Comparison of ENCODE assay signal across 8 cellular contexts in genomic region chr11:103035656-103036434, GRCh38. TPM values are rescaled to one million over a fixed set of nuclear protein-coding genes. Genes with fewer than 3 reads are reported as not detected.
A peak's percentile ranks its signal among the peaks of the same experiment; 100 is the strongest.
DNase-seq lines count a peak whose midpoint lies in the region; ATAC-seq and TF ChIP-seq lines count a peak whose summit lies in the region.

No MANE protein-coding gene starts in this region.

- TF ChIP-seq CTCF in OCI-LY3 (IDR thresholded peaks at IDR 0.05; ENCODE audit: low read depth, low read length), result peak; percentile 63
- peak; percentile 40 to 69 (median 56) for TF ChIP-seq CTCF in heart left ventricle (IDR thresholded peaks at IDR 0.05)
- TF ChIP-seq CTCF in gastrocnemius medialis (IDR thresholded peaks at IDR 0.05 in 4 of 5, conservative IDR thresholded peaks at IDR 0.05 in 1 of 5), result peak; percentile 17 to 47 (median 40)

- peak overlapping the region; percentile 48 for H3K4me2 ChIP-seq in OCI-LY3 (ENCODE audit: low read length)

- intact Hi-C loops in activated naive CD4-positive, alpha-beta T cell treated with anti-CD3 and anti-CD28 coated beads for 36 hours (cut with micrococcal nuclease), result loop anchor here (1.0 to 10.0 kb wide), 11 partner anchors 8 to 565 kb away; partner anchors contain the start of genes DCUN1D5 and DYNC2H1
- intact Hi-C loops in heart left ventricle (cut with DNase I) (no loop called here), gastrocnemius medialis (cut with DNase I; ENCODE audit: low total_unique reads) (no loop called here)

- H3K27me3 ChIP-seq in OCI-LY3 (ENCODE audit: low read depth, low read length), result no peaks in the 10 kb centered on the region
- no peaks in the 10 kb centered on the region for H3K27me3 ChIP-seq in heart left ventricle
- no peaks in the 10 kb centered on the region for H3K27me3 ChIP-seq in gastrocnemius medialis

- peaks cover 20% of the 10 kb centered on the region for H3K4me1 ChIP-seq in OCI-LY3 (ENCODE audit: low read length)
- peaks cover 0 to 5% (median 0%) of the 10 kb centered on the region in 12 donors for H3K4me1 ChIP-seq in heart left ventricle
- no peaks in the 10 kb centered on the region for H3K4me1 ChIP-seq in gastrocnemius medialis

- H3K27ac ChIP-seq in OCI-LY3 (ENCODE audit: low read length) (no peak overlapping the region), heart left ventricle (no peak overlapping the region), gastrocnemius medialis (no peak overlapping the region)

- H3K36me3 Mint-ChIP-seq in activated naive CD4-positive, alpha-beta T cell treated with anti-CD3 and anti-CD28 coated beads for 36 hours (ENCODE audit: low read depth), result no peaks in the 10 kb centered on the region

- H3K9ac ChIP-seq in OCI-LY3 (ENCODE audit: low read length), result peak overlapping the region; percentile 7; the same call in 1 of the 2 replicates

- H3K9me3 ChIP-seq in OCI-LY3 (ENCODE audit: insufficient read depth, low read length), result no peaks in the 10 kb centered on the region
- H3K9me3 ChIP-seq in heart left ventricle, result no peaks in the 10 kb centered on the region
- no peaks in the 10 kb centered on the region for H3K9me3 ChIP-seq in gastrocnemius medialis

- in situ Hi-C loops in gastrocnemius medialis (cut with MboI; ENCODE audit: low sequenced_read_pairs in 4 of 4), result no loop called here

- 21 to 24% (median 23%) methylated on average over 4 of the region's 4 CpGs for WGBS in heart left ventricle, 4 donors

- peak; percentile 21 for DNase-seq in NCI-H1436 (lab: John Stamatoyannopoulos, UW)
- no peak for DNase-seq in NCI-H1436 treated with DMSO at 0.1 percent for 48 hours (lab: John Stamatoyannopoulos, UW)
- peak; percentile 81 for DNase-seq in HT1080 (ENCODE audit: low read depth)
- DNase-seq in activated naive CD4-positive, alpha-beta T cell treated with anti-CD3 and anti-CD28 coated beads for 36 hours, result peak; percentile 76
- peak in 2 of 5 donors; percentile 23 to 24 for DNase-seq in heart left ventricle
- no peak for DNase-seq in gastrocnemius medialis

- peaks cover 4% of the 10 kb centered on the region for H3K27me3 Mint-ChIP-seq in activated naive CD4-positive, alpha-beta T cell treated with anti-CD3 and anti-CD28 coated beads for 36 hours (ENCODE audit: low read depth)

- ATAC-seq in GM21619 (IDR thresholded peaks at IDR 0.05; ENCODE audit: unreplicated experiment), result peak; percentile 96
- ATAC-seq in heart left ventricle, result peak in 3 of 4 donors; percentile 50 to 60 (median 58)
- ATAC-seq in gastrocnemius medialis, result peak; percentile 30 to 44

- CTCF ChIA-PET in activated naive CD4-positive, alpha-beta T cell treated with anti-CD3 and anti-CD28 coated beads for 36 hours (lab: Charles Lee), result interaction anchor here (0.6 to 1.9 kb wide), 10 partner anchors 9 to 565 kb away, joined by 3 to 13 read pairs (median 4); partner anchors contain the start of gene DYNC2H1

- TF ChIP-seq POLR2A in heart left ventricle (IDR thresholded peaks at IDR 0.05), result no peak
- no peak for TF ChIP-seq POLR2A in gastrocnemius medialis (IDR thresholded peaks at IDR 0.05)

- H3K27ac Mint-ChIP-seq in activated naive CD4-positive, alpha-beta T cell treated with anti-CD3 and anti-CD28 coated beads for 36 hours, result peak overlapping the region; percentile 90

- peaks cover 1% of the 10 kb centered on the region for H3K9me3 Mint-ChIP-seq in activated naive CD4-positive, alpha-beta T cell treated with anti-CD3 and anti-CD28 coated beads for 36 hours

- H3K4me3 Mint-ChIP-seq in activated naive CD4-positive, alpha-beta T cell treated with anti-CD3 and anti-CD28 coated beads for 36 hours, result peak overlapping the region; percentile 17

- H4K20me1 ChIP-seq in OCI-LY3 (ENCODE audit: insufficient read depth, low read length), result no peaks in the 10 kb centered on the region

- H3K79me2 ChIP-seq in OCI-LY3 (ENCODE audit: low read length), result no peaks in the 10 kb centered on the region

- H3K36me3 ChIP-seq in OCI-LY3 (replicated peaks; ENCODE audit: low read depth, low read length) (no peaks in the 10 kb centered on the region), heart left ventricle (no peaks in the 10 kb centered on the region), gastrocnemius medialis (no peaks in the 10 kb centered on the region)

- H2AFZ ChIP-seq in OCI-LY3 (ENCODE audit: low read depth, low read length), result peak overlapping the region; percentile 92

- H3K4me3 ChIP-seq in OCI-LY3 (ENCODE audit: low read length) (no peak overlapping the region), heart left ventricle (no peak overlapping the region), gastrocnemius medialis (no peak overlapping the region)

- peaks cover 26% of the 10 kb centered on the region for H3K4me1 Mint-ChIP-seq in activated naive CD4-positive, alpha-beta T cell treated with anti-CD3 and anti-CD28 coated beads for 36 hours (ENCODE audit: low read depth)

RNA-seq across cellular contexts. Expression of gene DCUN1D5, which starts 56.1 kb away (rescaled TPM):
- 138 and 149 TPM in 2 replicates for total RNA-seq in HT1080 (2014; rRNA removed; shearing (Covaris generic))
- polyA plus RNA-seq in HT1080 (2015; cell fraction: cytosol; rRNA removed), result 141 and 213 TPM in 2 replicates
- polyA plus RNA-seq in HT1080 (2015; cell fraction: nucleus; rRNA removed), result 85.5 and 101 TPM in 2 replicates
- 10 to 100 TPM; 52.6 to 58.4 TPM for total RNA-seq in activated naive CD4-positive, alpha-beta T cell treated with anti-CD3 and anti-CD28 coated beads for 36 hours
- 10 to 100 TPM; 17.6 to 37.9 (median 24.5) TPM for total RNA-seq in heart left ventricle
- polyA plus RNA-seq in heart left ventricle, result 10 to 100 TPM; 11.9 to 51.6 TPM
- 10 to 100 TPM; 31.6 to 57.5 (median 50.8) TPM for total RNA-seq in gastrocnemius medialis

Comparison
In these comparisons a context has a peak if more than half of its experiments do, and no peak if none do; other contexts are left out.
1. DNase-seq: peak in NCI-H1436 (single experiment), HT1080 (single experiment) and activated naive CD4-positive, alpha-beta T cell treated with anti-CD3 and anti-CD28 coated beads for 36 hours (single experiment); none in NCI-H1436 treated with DMSO at 0.1 percent for 48 hours (single experiment) and gastrocnemius medialis (0 of 2).
2. ATAC-seq: peak in every context shown above with its lines; median percentile 96 in GM21619; 58 in heart left ventricle; 37 in gastrocnemius medialis.
3. Peak in every context shown above with its lines, with median percentiles within 50 percentile points of each other: CTCF ChIP-seq.